ENCODE assay signal across 18 cellular contexts in genomic region chr12:116317986-116318737, GRCh38. TPM values are rescaled to one million over a fixed set of nuclear protein-coding genes. Genes with fewer than 3 reads are reported as not detected.
DNase-seq lines count a peak whose midpoint lies in the region; ATAC-seq, FAIRE-seq and TF ChIP-seq lines count a peak whose summit lies in the region.
"Had no signal": no experiment of that assay in that cellular context is flagged by ENCODE, and none has a peak within 500 bp of the region (broad histone marks: within the 10 kb centered on the region; RNA-seq: fewer than 3 reads in every experiment).

No MANE protein-coding gene starts in this region.

- H4K8ac ChIP-seq in mesendoderm (ENCODE audit: low read depth, low read length), result no peak overlapping the region

- no peak overlapping the region for H2BK15ac ChIP-seq in mesendoderm (replicated peaks; ENCODE audit: low read depth)

- no CpG with 5 or more reads among the region's 26 CpGs for WGBS in mesendoderm (ENCODE audit: extremely low coverage, insufficient coverage, low lambda C conversion rate)
- WGBS in suprapubic skin, result 77% methylated on average over 26 of the region's 26 CpGs

- H3K79me2 ChIP-seq in mesendoderm (ENCODE audit: control insufficient read depth, insufficient read depth, low read length), result no peaks in the 10 kb centered on the region

- H3K4me3 Mint-ChIP-seq in natural killer cell, result no peak overlapping the region
- H3K4me3 Mint-ChIP-seq: activated naive CD8-positive, alpha-beta T cell treated with anti-CD3 and anti-CD28 coated beads, Interleukin-2, amount 10 ng/mL, durations not matched to agents 7 days and 5 days; CD8-positive, alpha-beta T cell; IgD-negative memory B cell had no signal

- H3K56ac ChIP-seq in mesendoderm (ENCODE audit: low read length), result no peak overlapping the region

- peaks cover 0 to 8% of the 10 kb centered on the region in 2 donors for H3K27me3 Mint-ChIP-seq in natural killer cell (ENCODE audit: low read depth in 2 of 2)
- H3K27me3 Mint-ChIP-seq: IgD-negative memory B cell had no signal

- ATAC-seq in natural killer cell, result no peak
- ATAC-seq: CD8-positive, alpha-beta T cell had no signal

- intact Hi-C loops in natural killer cell (cut with micrococcal nuclease), result no loop called here

- H3K4me1 Mint-ChIP-seq in natural killer cell, result peaks cover 0 to 13% of the 10 kb centered on the region in 2 donors

- no peaks in the 10 kb centered on the region for H3K27me3 ChIP-seq in bronchial epithelial cell (ENCODE audit: control insufficient read depth, insufficient read depth, low read length)
- H3K27me3 ChIP-seq in mesendoderm (ENCODE audit: insufficient read depth, low read length, poor library complexity), result no peaks in the 10 kb centered on the region
- no peaks in the 10 kb centered on the region for H3K27me3 ChIP-seq in suprapubic skin

- H3K36me3 ChIP-seq in bronchial epithelial cell (ENCODE audit: control insufficient read depth, insufficient read depth, low read length) (no peaks in the 10 kb centered on the region), mesendoderm (ENCODE audit: control insufficient read depth, insufficient read depth, low read length) (no peaks in the 10 kb centered on the region), suprapubic skin (no peaks in the 10 kb centered on the region)

- H4K5ac ChIP-seq in mesendoderm (ENCODE audit: low read length), result no peak overlapping the region

- H2BK120ac ChIP-seq in mesendoderm (ENCODE audit: low read depth, low read length), result no peak overlapping the region

- TF ChIP-seq CTCF in bronchial epithelial cell (IDR thresholded peaks at IDR 0.05; ENCODE audit: insufficient read depth, low read length, severe bottlenecking), result no peak
- no peak for TF ChIP-seq CTCF in suprapubic skin (IDR thresholded peaks at IDR 0.05)
- no peak for TF ChIP-seq CTCF in natural killer cell (IDR thresholded peaks at IDR 0.05)

- H3K27ac Mint-ChIP-seq in natural killer cell, result no peak overlapping the region
- H3K27ac Mint-ChIP-seq: activated naive CD8-positive, alpha-beta T cell treated with anti-CD3 and anti-CD28 coated beads, Interleukin-2, amount 10 ng/mL, durations not matched to agents 7 days and 5 days; CD8-positive, alpha-beta T cell had no signal

- no peaks in the 10 kb centered on the region for H3K9me3 ChIP-seq in suprapubic skin

- H3K4me3 ChIP-seq in bronchial epithelial cell (ENCODE audit: low read depth, low read length) (peak overlapping the region; percentile 17), mesendoderm (ENCODE audit: low read length) (no peak overlapping the region), suprapubic skin (peak overlapping the region; percentile 33)

- H3K4ac ChIP-seq in mesendoderm (ENCODE audit: low read depth, low read length), result no peak overlapping the region

- H3K23ac ChIP-seq in mesendoderm (ENCODE audit: low read length), result peak overlapping the region; percentile 18

- DNase-seq in NCI-H2107 (lab: John Stamatoyannopoulos, UW) (peak; percentile 53), bronchial epithelial cell (ENCODE audit: low read depth) (peak; percentile 80), mesendoderm (no peak), suprapubic skin (ENCODE audit: low spot score in 2 of 2) (no peak), HuH-7.5 (ENCODE audit: low spot score) (no peak), GM19238 (ENCODE audit: insufficient read length, low spot score) (no peak), natural killer cell (no peak)
- DNase-seq: activated naive CD8-positive, alpha-beta T cell treated with anti-CD3 and anti-CD28 coated beads, Interleukin-2, amount 10 ng/mL, durations not matched to agents 7 days and 5 days; CD8-positive, alpha-beta T cell; dermis blood vessel endothelial cell; foreskin melanocyte; kidney glomerular epithelial cell; NCI-H345; nucleus accumbens; Right ventricle myocardium superior; stimulated activated CD4-positive, alpha-beta T cell treated with anti-CD3 and anti-CD28 coated beads, Interleukin-1b, Interleukin-23, amount 100 ng/mL, for 48 hours had no signal

- no peaks in the 10 kb centered on the region for H3K36me3 Mint-ChIP-seq in natural killer cell
- H3K36me3 Mint-ChIP-seq: CD8-positive, alpha-beta T cell; IgD-negative memory B cell had no signal

- TF ChIP-seq EP300 in suprapubic skin (IDR thresholded peaks at IDR 0.05), result no peak

- H2BK5ac ChIP-seq in mesendoderm (ENCODE audit: low read length), result no peak overlapping the region

- TF ChIP-seq POLR2A in suprapubic skin (IDR thresholded peaks at IDR 0.05), result no peak

- no peaks in the 10 kb centered on the region for H3K79me1 ChIP-seq in mesendoderm (ENCODE audit: low read length)

- no peaks in the 10 kb centered on the region for H3K9me3 Mint-ChIP-seq in natural killer cell
- H3K9me3 Mint-ChIP-seq: CD8-positive, alpha-beta T cell; IgD-negative memory B cell had no signal

- no peak overlapping the region for H3K9ac ChIP-seq in mesendoderm (ENCODE audit: low read length)

- H2AK5ac ChIP-seq in mesendoderm (ENCODE audit: low read length), result no peak overlapping the region

- H3K27ac ChIP-seq in mesendoderm (ENCODE audit: low read depth, low read length), result no peak overlapping the region
- H3K27ac ChIP-seq in suprapubic skin, result peak overlapping the region; percentile 80

- no peaks in the 10 kb centered on the region for H3K4me1 ChIP-seq in mesendoderm (ENCODE audit: control insufficient read depth, low read depth, low read length)
- H3K4me1 ChIP-seq in suprapubic skin, result peaks cover 36% of the 10 kb centered on the region

- peak; percentile 70 for FAIRE-seq in bronchial epithelial cell (lab: Jason Lieb, UNC)
- FAIRE-seq: TTC549 had no signal

- no peak overlapping the region for H3K18ac ChIP-seq in mesendoderm (ENCODE audit: low read length)

- no peak overlapping the region for H3K4me2 ChIP-seq in mesendoderm (ENCODE audit: low read length)

RNA-seq across cellular contexts. Expression of gene MED13L, which starts 40.7 kb away (rescaled TPM):
- total RNA-seq in bronchial epithelial cell (39.8 and 41.6 TPM in 2 replicates), suprapubic skin (100 to 1,000 TPM; 173 to 418 (median 228) TPM), natural killer cell (100 to 1,000 TPM; 237 to 316 (median 240) TPM)
- polyA plus RNA-seq in mesendoderm (2013, experiment 1 of 2), result 25.0 TPM
- polyA plus RNA-seq in mesendoderm (2013, experiment 2 of 2), result 25.0 TPM

Comparison
In these comparisons a context has a peak if more than half of its experiments do, and no peak if none do; other contexts are left out.
1. DNase-seq: peak in NCI-H2107 (single experiment) and bronchial epithelial cell (single experiment); none in mesendoderm (single experiment), suprapubic skin (0 of 2), HuH-7.5 (single experiment), GM19238 (single experiment) and natural killer cell (single experiment).